8 cellular contexts compared by ENCODE assay signal in genomic region chrX:49184294-49185061, GRCh38. TPM values are rescaled to one million over a fixed set of nuclear protein-coding genes. Genes with fewer than 3 reads are reported as not detected.
A peak's percentile ranks its signal among the peaks of the same experiment; 100 is the strongest.
DNase-seq lines count a peak whose midpoint lies in the region; ATAC-seq and TF ChIP-seq lines count a peak whose summit lies in the region.

No MANE protein-coding gene starts in this region.

- no peaks in the 10 kb centered on the region for H3K9me3 Mint-ChIP-seq in CD4-positive, CD25-positive, alpha-beta regulatory T cell
- no peaks in the 10 kb centered on the region for H3K9me3 Mint-ChIP-seq in naive B cell

- H3K9me3 ChIP-seq in CD4-positive, CD25-positive, alpha-beta regulatory T cell (ENCODE audit: control insufficient read depth in 2 of 2, low read length in 2 of 2): no peaks in the 10 kb centered on the region
- H3K9me3 ChIP-seq in vagina: no peaks in the 10 kb centered on the region

- intact Hi-C loops in vagina (cut with DNase I): no loop called here

- CTCF ChIA-PET in GM10248 (lab: Yijun Ruan, JAX): interaction anchor here (0.9 to 1.5 kb wide), 4 partner anchors 8 to 29 kb away, joined by 3 to 5 read pairs (median 4); no protein-coding TSS in a partner anchor

- H3K36me3 Mint-ChIP-seq in CD4-positive, CD25-positive, alpha-beta regulatory T cell: peaks cover 11% of the 10 kb centered on the region
- peaks cover 0 to 12% of the 10 kb centered on the region in 2 donors for H3K36me3 Mint-ChIP-seq in naive B cell

- peak; percentile 32 to 45 for ATAC-seq in CD4-positive, CD25-positive, alpha-beta regulatory T cell (ENCODE audit: low read depth in 2 of 2)
- ATAC-seq in GM19397 (IDR thresholded peaks at IDR 0.05; ENCODE audit: unreplicated experiment): peak; percentile 43
- ATAC-seq in esophagus mucosa: peak; percentile 87
- peak; percentile 45 to 53 for ATAC-seq in naive B cell (ENCODE audit: low read depth in 2 of 2)

- peak overlapping the region; percentile 47 for H3K27ac ChIP-seq in CD4-positive, CD25-positive, alpha-beta regulatory T cell (ENCODE audit: insufficient read depth, low read length, poor library complexity, severe bottlenecking)
- peak overlapping the region; percentile 76 for H3K27ac ChIP-seq in vagina

- TF ChIP-seq POLR2A in vagina (IDR thresholded peaks at IDR 0.05): peak in 1 of 2 donors; percentile 58

- H3K4me3 ChIP-seq in CD4-positive, CD25-positive, alpha-beta regulatory T cell (ENCODE audit: low read depth, low read length): peak overlapping the region; percentile 59
- H3K4me3 ChIP-seq in vagina: peak overlapping the region; percentile 33 to 47

- no peaks in the 10 kb centered on the region for H3K27me3 Mint-ChIP-seq in CD4-positive, CD25-positive, alpha-beta regulatory T cell
- H3K27me3 Mint-ChIP-seq in naive B cell: no peaks in the 10 kb centered on the region

- no peaks in the 10 kb centered on the region for H3K27me3 ChIP-seq in CD4-positive, CD25-positive, alpha-beta regulatory T cell (ENCODE audit: control insufficient read depth, insufficient read depth, low read length)
- H3K27me3 ChIP-seq in vagina: no peaks in the 10 kb centered on the region

- POLR2A ChIA-PET in GM10248 (lab: Yijun Ruan, JAX): no interaction called here

- H3K4me3 Mint-ChIP-seq in CD4-positive, CD25-positive, alpha-beta regulatory T cell: peak overlapping the region; percentile 68 to 95 (median 83)
- peak overlapping the region; percentile 77 to 93 (median 86) for H3K4me3 Mint-ChIP-seq in naive B cell

- peaks cover 13% of the 10 kb centered on the region for H3K4me1 ChIP-seq in CD4-positive, CD25-positive, alpha-beta regulatory T cell (ENCODE audit: control insufficient read depth, insufficient read depth, low read length, poor library complexity, severe bottlenecking)
- peaks cover 17% of the 10 kb centered on the region for H3K4me1 ChIP-seq in vagina

- peak in 2 of 3 donors; percentile 28 to 42 for DNase-seq in CD4-positive, CD25-positive, alpha-beta regulatory T cell
- peak; percentile 92 for DNase-seq in NCI-H146 (lab: John Stamatoyannopoulos, UW)
- peak; percentile 58 to 69 for DNase-seq in activated CD4-positive, alpha-beta T cell treated with anti-CD3 and anti-CD28 coated beads, Interleukin-2, amount 50 U/mL, for 48 hours
- peak; percentile 26 for DNase-seq in naive B cell
- no peak for DNase-seq in vagina (ENCODE audit: extremely low spot score in 2 of 2)
- DNase-seq in GM10248 (ENCODE audit: extremely low spot score): no peak

- peak overlapping the region; percentile 55 to 83 (median 63) for H3K27ac Mint-ChIP-seq in CD4-positive, CD25-positive, alpha-beta regulatory T cell
- H3K27ac Mint-ChIP-seq in naive B cell: peak overlapping the region in 5 of 6 donors; percentile 47 to 91 (median 76)

- H3K36me3 ChIP-seq in CD4-positive, CD25-positive, alpha-beta regulatory T cell (ENCODE audit: control insufficient read depth, insufficient read depth, low read length): peaks cover 14% of the 10 kb centered on the region
- no peaks in the 10 kb centered on the region for H3K36me3 ChIP-seq in vagina

- TF ChIP-seq CTCF in vagina (IDR thresholded peaks at IDR 0.05) (no peak), GM10248 (IDR thresholded peaks at IDR 0.05; ENCODE audit: control extremely low read depth, extremely low read depth, low read depth, missing control alignments) (no peak)

- H3K4me1 Mint-ChIP-seq in CD4-positive, CD25-positive, alpha-beta regulatory T cell: peaks cover 0 to 21% (median 4%) of the 10 kb centered on the region in 4 donors
- H3K4me1 Mint-ChIP-seq in naive B cell: peaks cover 22 to 33% (median 26%) of the 10 kb centered on the region in 3 donors

RNA-seq across cellular contexts. Expression of gene PRICKLE3, which starts 1.7 kb away (rescaled TPM):
- total RNA-seq in CD4-positive, CD25-positive, alpha-beta regulatory T cell: 7.3 TPM
- polyA plus RNA-seq in CD4-positive, CD25-positive, alpha-beta regulatory T cell: 1 to 10 TPM; 2.7 to 4.7 (median 3.5) TPM
- total RNA-seq in esophagus mucosa (17.5 TPM), vagina (26.5 TPM)
- polyA plus RNA-seq in naive B cell (ENCODE audit: low read depth in 6 of 6): 1 to 10 TPM in 5 of 6 donors, not detected in 1; 3.6 to 8.6 (median 5.4) TPM

RNA-seq across cellular contexts. Expression of gene PLP2, which starts 12.8 kb away (rescaled TPM):
- 141 TPM for total RNA-seq in CD4-positive, CD25-positive, alpha-beta regulatory T cell
- 100 to 1,000 TPM; 222 to 354 (median 242) TPM for polyA plus RNA-seq in CD4-positive, CD25-positive, alpha-beta regulatory T cell
- total RNA-seq in esophagus mucosa (359 TPM), vagina (81.3 TPM)
- polyA plus RNA-seq in naive B cell (ENCODE audit: low read depth in 6 of 6): 100 to 1,000 TPM; 110 to 208 (median 153) TPM

RNA-seq across cellular contexts. Expression of gene SYP, which starts 15.5 kb away (rescaled TPM):
- total RNA-seq in CD4-positive, CD25-positive, alpha-beta regulatory T cell: 1.3 TPM
- polyA plus RNA-seq in CD4-positive, CD25-positive, alpha-beta regulatory T cell: under 1 TPM; 0.67 to 0.95 (median 0.84) TPM
- 0.36 TPM for total RNA-seq in esophagus mucosa
- polyA plus RNA-seq in naive B cell (ENCODE audit: low read depth in 6 of 6): 1 to 10 TPM in 1 of 6 donors, under 1 TPM in 4, not detected in 1; 0.15 to 1.3 (median 0.47) TPM
- 11.0 TPM for total RNA-seq in vagina

RNA-seq across cellular contexts. Expression of gene MAGIX, which starts 21.9 kb away (rescaled TPM):
- total RNA-seq in CD4-positive, CD25-positive, alpha-beta regulatory T cell: 0.57 TPM
- polyA plus RNA-seq in CD4-positive, CD25-positive, alpha-beta regulatory T cell: 1 to 10 TPM in 1 of 4 donors, under 1 TPM in 3; 0.49 to 1.0 (median 0.62) TPM
- total RNA-seq in esophagus mucosa: 4.7 TPM
- under 1 TPM in 5 of 6 donors, not detected in 1; 0.18 to 0.96 (median 0.35) TPM for polyA plus RNA-seq in naive B cell (ENCODE audit: low read depth in 6 of 6)
- total RNA-seq in vagina: 2.2 TPM

RNA-seq across cellular contexts. Expression of gene CACNA1F, which starts 48.7 kb away (rescaled TPM):
- total RNA-seq in CD4-positive, CD25-positive, alpha-beta regulatory T cell: 0.69 TPM
- not detected for polyA plus RNA-seq in CD4-positive, CD25-positive, alpha-beta regulatory T cell
- total RNA-seq in esophagus mucosa (0.28 TPM), vagina (0.25 TPM)
- under 1 TPM; 0.08 to 0.25 (median 0.14) TPM for polyA plus RNA-seq in naive B cell (ENCODE audit: low read depth in 6 of 6)

Comparison
In these comparisons a context has a peak if more than half of its experiments do, and no peak if none do; other contexts are left out.
1. DNase-seq: peak in CD4-positive, CD25-positive, alpha-beta regulatory T cell (2 of 3), NCI-H146 (single experiment), activated CD4-positive, alpha-beta T cell treated with anti-CD3 and anti-CD28 coated beads, Interleukin-2, amount 50 U/mL, for 48 hours (2 of 2) and naive B cell (single experiment); none in vagina (0 of 2) and GM10248 (single experiment).
2. Peak in every context shown above with its lines, with median percentiles within 50 percentile points of each other: ATAC-seq.